1 cellular context compared by ENCODE assay signal in genomic region chr9:129206401-129206800, GRCh38.
TF ChIP-seq lines count a peak whose summit lies in the region.

No MANE protein-coding gene starts in this region.

TF ChIP-seq in IMR-90, 13 proteins besides CTCF, POLR2A, EP300 and RAD21:
- no peak for TF ChIP-seq BHLHE40 (IDR thresholded peaks at IDR 0.05; ENCODE audit: low read depth, low read length)
- no peak for TF ChIP-seq SMC3 (IDR thresholded peaks at IDR 0.05; ENCODE audit: low read depth, low read length)
- no peak for TF ChIP-seq NFE2L2 (IDR thresholded peaks at IDR 0.05; ENCODE audit: low read depth, low read length)
- no peak for TF ChIP-seq FOS (IDR thresholded peaks at IDR 0.05; ENCODE audit: low read depth, low read length)
- TF ChIP-seq MAZ (IDR thresholded peaks at IDR 0.05; ENCODE audit: borderline replicate concordance, low read depth, low read length), result no peak
- TF ChIP-seq MXI1 (IDR thresholded peaks at IDR 0.05; ENCODE audit: borderline replicate concordance, low read depth, low read length), result no peak
- TF ChIP-seq CEBPB (IDR thresholded peaks at IDR 0.05; ENCODE audit: low read depth, low read length), result no peak
- TF ChIP-seq MAFK (IDR thresholded peaks at IDR 0.05; ENCODE audit: low read depth, low read length), result no peak
- TF ChIP-seq, protein P1, sequence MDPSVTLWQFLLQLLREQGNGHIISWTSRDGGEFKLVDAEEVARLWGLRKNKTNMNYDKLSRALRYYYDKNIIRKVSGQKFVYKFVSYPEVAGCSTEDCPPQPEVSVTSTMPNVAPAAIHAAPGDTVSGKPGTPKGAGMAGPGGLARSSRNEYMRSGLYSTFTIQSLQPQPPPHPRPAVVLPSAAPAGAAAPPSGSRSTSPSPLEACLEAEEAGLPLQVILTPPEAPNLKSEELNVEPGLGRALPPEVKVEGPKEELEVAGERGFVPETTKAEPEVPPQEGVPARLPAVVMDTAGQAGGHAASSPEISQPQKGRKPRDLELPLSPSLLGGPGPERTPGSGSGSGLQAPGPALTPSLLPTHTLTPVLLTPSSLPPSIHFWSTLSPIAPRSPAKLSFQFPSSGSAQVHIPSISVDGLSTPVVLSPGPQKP (IDR thresholded peaks at IDR 0.05; ENCODE audit: borderline replicate concordance, low read depth, low read length), result no peak
